ENCODE assay signal across 11 cellular contexts in genomic region chr17:50808413-50808812, GRCh38. TPM values are rescaled to one million over a fixed set of nuclear protein-coding genes. Genes with fewer than 3 reads are reported as not detected.
"Had no signal": no experiment of that assay in that cellular context is flagged by ENCODE, and none has a peak within 500 bp of the region (broad histone marks: within the 10 kb centered on the region; RNA-seq: fewer than 3 reads in every experiment).

No MANE protein-coding gene starts in this region.

- H3K4me3 Mint-ChIP-seq: HFFc6 had no signal

- H3K9me3 Mint-ChIP-seq: HFFc6 had no signal

- H3K4me1 ChIP-seq: HAP-1 had no signal

- DNase-seq: GM23248, H7, HFFc6, IMR-90, KBM-7 had no signal

- ATAC-seq: HCT116 had no signal

- H3K4me3 ChIP-seq: GM23248, HAP-1 had no signal

- H3K27ac ChIP-seq: GM23248, HL-60, KMS-11 had no signal

- H3K9ac ChIP-seq: GM23248, KMS-11 had no signal

- H3K9me3 ChIP-seq: HAP-1 had no signal

- H3K36me3 ChIP-seq: HAP-1 had no signal

- H2AFZ ChIP-seq: GM23248 had no signal

- H3K4me2 ChIP-seq: KMS-11 had no signal

- H3K27ac Mint-ChIP-seq: HFFc6 had no signal

RNA-seq across cellular contexts. Expression of gene WFIKKN2, which starts 27.0 kb away (rescaled TPM):
- total RNA-seq: GM23248, H4, H7, HT1080, IMR-90 had no signal
- polyA plus RNA-seq: GM23248 had no signal

RNA-seq across cellular contexts. Expression of gene ANKRD40CL, which starts 41.1 kb away (rescaled TPM):
- total RNA-seq: GM23248, H4, H7, HFFc6, HT1080, IMR-90 had no signal
- polyA plus RNA-seq: GM23248, IMR-90 had no signal
